ENCODE assay signal across 1 cellular context in genomic region chr1:18408656-18409370, GRCh38.
TF ChIP-seq lines count a peak whose summit lies in the region.

No MANE protein-coding gene starts in this region.

TF ChIP-seq in GM23338, 12 proteins besides CTCF, POLR2A, EP300 and RAD21 (continued from another document):
- TF ChIP-seq ZNF462 (CRISPR knock-in tag; IDR thresholded peaks at IDR 0.05) (no peak), ZNF114 (CRISPR knock-in tag; IDR thresholded peaks at IDR 0.05) (no peak), NANOG (IDR thresholded peaks at IDR 0.05; ENCODE audit: borderline replicate concordance) (no peak), STAT1 (IDR thresholded peaks at IDR 0.05; ENCODE audit: unreplicated experiment) (no peak), EZH2phosphoT487 (IDR thresholded peaks at IDR 0.05; ENCODE audit: unreplicated experiment) (no peak), ZNF331 (CRISPR knock-in tag; IDR thresholded peaks at IDR 0.05; ENCODE audit: low read depth) (no peak), JUNB (IDR thresholded peaks at IDR 0.05; ENCODE audit: unreplicated experiment) (no peak), REST (IDR thresholded peaks at IDR 0.05; ENCODE audit: unreplicated experiment) (no peak)
